Comparison of ENCODE assay signal across 14 cellular contexts in genomic region chr17:42686520-42687137, GRCh38.
"Had no signal": no experiment of that assay in that cellular context is flagged by ENCODE, and none has a peak within 500 bp of the region (broad histone marks: within the 10 kb centered on the region; RNA-seq: fewer than 3 reads in every experiment).

No MANE protein-coding gene starts in this region.

- DNase-seq: activated CD4-positive, alpha-beta T cell treated with anti-CD3 and anti-CD28 coated beads for 36 hours; activated CD8-positive, alpha-beta memory T cell treated with anti-CD3 and anti-CD28 coated beads, Interleukin-2, amount 50 U/mL, for 4 hours; activated CD8-positive, alpha-beta T cell treated with anti-CD3 and anti-CD28 coated beads for 36 hours; activated gamma-delta T cell treated with Interleukin-2 at 50 U/mL for 16 hours; activated naive CD8-positive, alpha-beta T cell treated with anti-CD3 and anti-CD28 coated beads for 36 hours; activated T-cell treated with anti-CD3 and anti-CD28 coated beads, Interleukin-2, amount 50 U/mL, for 72 hours; brain microvascular endothelial cell; cerebellar nuclear complex; effector memory CD8-positive, alpha-beta T cell; erythroblast; hippocampal formation; lower lobe of right lung; midbrain; T1000 had no signal

- ATAC-seq: activated CD4-positive, alpha-beta T cell treated with anti-CD3 and anti-CD28 coated beads for 36 hours; activated CD8-positive, alpha-beta T cell treated with anti-CD3 and anti-CD28 coated beads for 36 hours; activated T-cell treated with anti-CD3 and anti-CD28 coated beads, Interleukin-2, amount 50 U/mL, for 72 hours; effector memory CD8-positive, alpha-beta T cell; lower lobe of right lung had no signal
